8 cellular contexts compared by ENCODE assay signal in genomic region chr6:111483736-111484654, GRCh38. TPM values are rescaled to one million over a fixed set of nuclear protein-coding genes. Genes with fewer than 3 reads are reported as not detected.
A peak's percentile ranks its signal among the peaks of the same experiment; 100 is the strongest.
DNase-seq lines count a peak whose midpoint lies in the region; ATAC-seq and TF ChIP-seq lines count a peak whose summit lies in the region.

No MANE protein-coding gene starts in this region.

- H3K9me3 Mint-ChIP-seq in CD14-positive monocyte = peaks cover 0 to 2% (median 0%) of the 10 kb centered on the region in 7 donors

- H3K27me3 Mint-ChIP-seq in CD14-positive monocyte (ENCODE audit: low read depth in 3 of 3) = no peaks in the 10 kb centered on the region

- H3K4me3 ChIP-seq in ectodermal cell (ENCODE audit: insufficient read depth, low read depth, low read length) (peak overlapping the region; percentile 89), lung (peak overlapping the region; percentile 85)

- peaks cover 33% of the 10 kb centered on the region for H3K4me1 Mint-ChIP-seq in CD14-positive monocyte

- WGBS in ectodermal cell, 2 experiments = 1% methylated on average over 67 of the region's 67 CpGs
- 1% methylated on average over 42 to 67 of the region's 67 CpGs for WGBS in lung, 2 donors

- H3K4me3 Mint-ChIP-seq in CD14-positive monocyte = peak overlapping the region; percentile 97 to 99

- intact Hi-C loops in CD14-positive monocyte (cut with micrococcal nuclease) = loop anchor here (2.0 to 10.0 kb wide), 7 partner anchors 77 to 609 kb away; partner anchors contain the start of genes AMD1 (in 1 of the 2) and TRAF3IP2 (in 1 of the 2)

- H3K36me3 ChIP-seq in ectodermal cell (ENCODE audit: control insufficient read depth, insufficient read depth, low read length) (no peaks in the 10 kb centered on the region), lung (ENCODE audit: control insufficient read depth in 2 of 2, insufficient read depth in 2 of 2, low read length in 2 of 2) (peaks cover 0 to under 1% of the 10 kb centered on the region in 2 donors)

- H3K9me3 ChIP-seq in ectodermal cell (ENCODE audit: control insufficient read depth, low read length) (no peaks in the 10 kb centered on the region), lung (ENCODE audit: control insufficient read depth in 2 of 2, insufficient read depth in 1 of 2, low read length in 1 of 2) (no peaks in the 10 kb centered on the region)

- peaks cover 5% of the 10 kb centered on the region for H3K4me1 ChIP-seq in ectodermal cell (ENCODE audit: control insufficient read depth, insufficient read depth, low read length)
- peaks cover 2 to 10% of the 10 kb centered on the region in 2 donors for H3K4me1 ChIP-seq in lung (ENCODE audit: control insufficient read depth in 2 of 2, insufficient read depth in 2 of 2, low read length in 2 of 2)

- H3K27ac Mint-ChIP-seq in CD14-positive monocyte = peak overlapping the region; percentile 98 to 99 (median 99)

- TF ChIP-seq CTCF in CD14-positive monocyte (IDR thresholded peaks at IDR 0.05) = no peak
- TF ChIP-seq CTCF in lung (IDR thresholded peaks at IDR 0.05; ENCODE audit: control extremely low read depth, extremely low read depth) = no peak

- no peaks in the 10 kb centered on the region for H3K36me3 Mint-ChIP-seq in CD14-positive monocyte

- H3K27me3 ChIP-seq in ectodermal cell (ENCODE audit: control insufficient read depth, insufficient read depth, low read length, poor library complexity, severe bottlenecking) (peaks cover 23% of the 10 kb centered on the region), lung (ENCODE audit: control insufficient read depth, insufficient read depth) (no peaks in the 10 kb centered on the region)

- peak; percentile 87 for DNase-seq in CD14-positive monocyte (ENCODE audit: low spot score)
- peak; percentile 90 to 96 for DNase-seq in NCI-H526 (lab: John Stamatoyannopoulos, UW)
- DNase-seq in activated CD4-positive, alpha-beta T cell treated with anti-CD3 and anti-CD28 coated beads, Interleukin-2, amount 50 U/mL, for 1 hour = peak; percentile 63
- peak; percentile 94 for DNase-seq in lung (ENCODE audit: low spot score)
- peak; percentile 66 to 79 (median 73) for DNase-seq in stimulated activated CD4-positive, alpha-beta T cell treated with anti-CD3 and anti-CD28 coated beads, TNF-alpha, amount 100 ng/mL, for 1 hour (ENCODE audit: low read depth in 3 of 3, low spot score in 1 of 3)

- ATAC-seq in GM19324 (IDR thresholded peaks at IDR 0.05; ENCODE audit: low FRiP score, unreplicated experiment) (peak; percentile 68), HG03457 (IDR thresholded peaks at IDR 0.05; ENCODE audit: unreplicated experiment) (peak; percentile 37), lung (ENCODE audit: insufficient read depth, low FRiP score) (peak; percentile 82)

- peak overlapping the region; percentile 95 for H3K27ac ChIP-seq in ectodermal cell (ENCODE audit: insufficient read depth, low read depth, low read length, poor library complexity, severe bottlenecking)
- peak overlapping the region; percentile 93 to 99 for H3K27ac ChIP-seq in lung (ENCODE audit: low read depth in 1 of 2, low read length in 1 of 2)

RNA-seq across cellular contexts. Expression of gene REV3L, which starts 1.0 kb away (rescaled TPM):
- polyA plus RNA-seq in CD14-positive monocyte (1 to 10 TPM; 3.4 to 4.9 TPM), lung (10 to 100 TPM in 1 of 2 donors, 1 to 10 TPM in 1; 8.8 to 13.1 TPM)
- 8.6 TPM for polyA plus RNA-seq in ectodermal cell (2013, experiment 1 of 4)
- polyA plus RNA-seq in ectodermal cell (2013, experiment 2 of 4) = 13.4 TPM
- polyA plus RNA-seq in ectodermal cell (2013, experiment 3 of 4) = 8.1 TPM
- 9.5 TPM for polyA plus RNA-seq in ectodermal cell (2013, experiment 4 of 4)
- 10 to 100 TPM; 26.5 to 91.4 TPM for total RNA-seq in lung

Comparison
In these comparisons a context has a peak if more than half of its experiments do, and no peak if none do; other contexts are left out.
1. Peak in every context shown above with its lines: DNase-seq, ATAC-seq, H3K4me3 ChIP-seq and H3K27ac ChIP-seq.